ENCODE assay signal across 10 cellular contexts in the genomic region with DNA sequence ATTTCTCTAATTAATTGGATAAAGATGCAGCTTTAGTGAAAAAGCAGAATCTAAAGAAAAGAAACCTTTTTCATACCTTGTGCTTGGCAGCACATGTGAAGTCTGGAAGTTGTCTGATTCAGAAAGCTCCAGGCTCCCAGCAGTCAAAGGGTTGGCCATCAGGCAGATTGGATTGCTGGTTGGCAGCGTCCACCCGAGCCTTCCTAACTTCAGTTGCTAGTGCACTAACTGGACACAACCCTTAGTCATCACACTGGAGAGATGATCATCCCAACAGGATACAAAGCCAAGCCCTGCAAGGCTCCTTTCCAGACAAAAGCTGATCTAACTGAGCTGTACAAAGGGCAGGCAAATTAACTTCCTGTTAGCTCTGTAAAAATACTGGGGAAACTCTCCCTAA.
DNase-seq lines count a peak whose midpoint lies in the region; ATAC-seq and TF ChIP-seq lines count a peak whose summit lies in the region.
"Had no signal": no experiment of that assay in that cellular context is flagged by ENCODE, and none has a peak within 500 bp of the region (broad histone marks: within the 10 kb centered on the region; RNA-seq: fewer than 3 reads in every experiment).

No MANE protein-coding gene starts in this region.

- no peak overlapping the region for H3K9ac ChIP-seq in colonic mucosa (ENCODE audit: low read depth in 2 of 2, low read length in 2 of 2)

- H3K4me1 ChIP-seq in colonic mucosa (no peaks in the 10 kb centered on the region), left lung (peaks cover 14 to 37% of the 10 kb centered on the region in 2 donors), upper lobe of right lung (peaks cover 36% of the 10 kb centered on the region)

- POLR2A ChIA-PET in activated CD4-positive, alpha-beta T cell treated with anti-CD3 and anti-CD28 coated beads, Interleukin-2, amount 10 ng/mL, durations not matched to agents 7 days and 5 days (lab: Charles Lee): no interaction called here

- CTCF ChIA-PET in activated CD4-positive, alpha-beta T cell treated with anti-CD3 and anti-CD28 coated beads, Interleukin-2, amount 10 ng/mL, durations not matched to agents 7 days and 5 days (lab: Charles Lee): interaction anchor here (1.1 kb wide), 2 partner anchors 13 to 14 kb away, joined by 3 to 4 read pairs; no protein-coding TSS in a partner anchor

- H3K36me3 ChIP-seq in colonic mucosa (no peaks in the 10 kb centered on the region), left lung (no peaks in the 10 kb centered on the region), upper lobe of right lung (no peaks in the 10 kb centered on the region)
- H3K36me3 ChIP-seq: neutrophil had no signal

- H3K27ac ChIP-seq in colonic mucosa (no peak overlapping the region), left lung (peak overlapping the region in 1 of 2 donors; percentile 30), upper lobe of right lung (no peak overlapping the region)
- H3K27ac ChIP-seq: neutrophil, VCaP had no signal

- intact Hi-C loops in colonic mucosa (cut with DNase I): no loop called here
- intact Hi-C loops in left lung (cut with DNase I): no loop called here
- intact Hi-C loops in upper lobe of right lung (cut with DNase I): no loop called here

- H3K27ac Mint-ChIP-seq in activated CD4-positive, alpha-beta T cell treated with anti-CD3 and anti-CD28 coated beads, Interleukin-2, amount 10 ng/mL, durations not matched to agents 7 days and 5 days: no peak overlapping the region

- TF ChIP-seq CTCF in colonic mucosa (IDR thresholded peaks at IDR 0.05) (no peak), left lung (IDR thresholded peaks at IDR 0.05) (no peak), upper lobe of right lung (IDR thresholded peaks at IDR 0.05) (no peak)

- H3K4me3 ChIP-seq in colonic mucosa (no peak overlapping the region), left lung (no peak overlapping the region), upper lobe of right lung (no peak overlapping the region)

- H3K27me3 ChIP-seq in colonic mucosa (no peaks in the 10 kb centered on the region), left lung (no peaks in the 10 kb centered on the region), upper lobe of right lung (no peaks in the 10 kb centered on the region)
- H3K27me3 ChIP-seq: neutrophil had no signal

- peak; percentile 91 for DNase-seq in LHCN-M2 (ENCODE audit: low read depth)
- peak; percentile 43 for DNase-seq in colonic mucosa
- DNase-seq in left lung: no peak
- no peak for DNase-seq in upper lobe of right lung
- no peak for DNase-seq in midbrain (lab: John Stamatoyannopoulos, UW)
- DNase-seq in activated CD4-positive, alpha-beta T cell treated with anti-CD3 and anti-CD28 coated beads, Interleukin-2, amount 10 ng/mL, durations not matched to agents 7 days and 5 days: no peak
- DNase-seq: central memory CD4-positive, alpha-beta T cell had no signal

- H3K4me1 Mint-ChIP-seq in activated CD4-positive, alpha-beta T cell treated with anti-CD3 and anti-CD28 coated beads, Interleukin-2, amount 10 ng/mL, durations not matched to agents 7 days and 5 days: peaks cover 2% of the 10 kb centered on the region

- H3K9me3 ChIP-seq in colonic mucosa (no peaks in the 10 kb centered on the region), left lung (no peaks in the 10 kb centered on the region), upper lobe of right lung (no peaks in the 10 kb centered on the region)
- H3K9me3 ChIP-seq: neutrophil had no signal

- peaks cover 3% of the 10 kb centered on the region for H3K27me3 Mint-ChIP-seq in activated CD4-positive, alpha-beta T cell treated with anti-CD3 and anti-CD28 coated beads, Interleukin-2, amount 10 ng/mL, durations not matched to agents 7 days and 5 days

- H3K36me3 Mint-ChIP-seq in activated CD4-positive, alpha-beta T cell treated with anti-CD3 and anti-CD28 coated beads, Interleukin-2, amount 10 ng/mL, durations not matched to agents 7 days and 5 days (ENCODE audit: low read depth): no peaks in the 10 kb centered on the region

- no peaks in the 10 kb centered on the region for H3K9me3 Mint-ChIP-seq in activated CD4-positive, alpha-beta T cell treated with anti-CD3 and anti-CD28 coated beads, Interleukin-2, amount 10 ng/mL, durations not matched to agents 7 days and 5 days

- no peak overlapping the region for H3K4me3 Mint-ChIP-seq in activated CD4-positive, alpha-beta T cell treated with anti-CD3 and anti-CD28 coated beads, Interleukin-2, amount 10 ng/mL, durations not matched to agents 7 days and 5 days

- ATAC-seq in left lung (peak; percentile 55), upper lobe of right lung (peak; percentile 33), GM18498 (IDR thresholded peaks at IDR 0.05; ENCODE audit: unreplicated experiment) (no peak)

Comparison
In these comparisons a context has a peak if more than half of its experiments do, and no peak if none do; other contexts are left out.
1. DNase-seq: peak in LHCN-M2 (single experiment) and colonic mucosa (single experiment); none in left lung (0 of 2), upper lobe of right lung (single experiment), midbrain (single experiment) and activated CD4-positive, alpha-beta T cell treated with anti-CD3 and anti-CD28 coated beads, Interleukin-2, amount 10 ng/mL, durations not matched to agents 7 days and 5 days (single experiment).